26 cellular contexts compared by ENCODE assay signal in genomic region chr4:121677524-121677923, GRCh38.
"Had no signal": no experiment of that assay in that cellular context is flagged by ENCODE, and none has a peak within 500 bp of the region (broad histone marks: within the 10 kb centered on the region; RNA-seq: fewer than 3 reads in every experiment).

No MANE protein-coding gene starts in this region.

- H3K4me1 ChIP-seq: esophagus muscularis mucosa, foreskin keratinocyte, gastroesophageal sphincter, lower lobe of right lung, prostate gland, sigmoid colon, spleen, suprapubic skin, transverse colon, upper lobe of right lung, uterus had no signal

- H3K9me3 Mint-ChIP-seq: immature natural killer cell; naive thymus-derived CD8-positive, alpha-beta T cell; nephron progenitor cell; stimulated activated naive B cell treated with anti-CD40 and anti-IgM and Interleukin-4, amounts not matched to agents 10 μg/mL and 1 μg/mL and 100 μg/mL, for 72 hours; stimulated activated naive CD8-positive, alpha-beta T cell treated with anti-CD3 and anti-CD28 coated beads, Interleukin-15, Interleukin-2, amounts not matched to agents 100 ng/mL and 50 ng/mL, for 24 hours had no signal

- FAIRE-seq: keratinocyte had no signal

- H3K4me1 Mint-ChIP-seq: immature natural killer cell; naive thymus-derived CD8-positive, alpha-beta T cell; nephron progenitor cell; stimulated activated naive B cell treated with anti-CD40 and anti-IgM and Interleukin-4, amounts not matched to agents 10 μg/mL and 1 μg/mL and 100 μg/mL, for 72 hours had no signal

- H3K4me3 ChIP-seq: coronary artery, esophagus muscularis mucosa, gastroesophageal sphincter, heart left ventricle, lower lobe of right lung, prostate gland, right atrium auricular region, sigmoid colon, spleen, suprapubic skin, transverse colon, upper lobe of right lung, uterus had no signal

- H3K9me3 ChIP-seq: esophagus muscularis mucosa, gastroesophageal sphincter, heart left ventricle, lower lobe of right lung, prostate gland, right atrium auricular region, sigmoid colon, spleen, suprapubic skin, transverse colon, upper lobe of right lung, uterus had no signal

- H3K27me3 Mint-ChIP-seq: naive thymus-derived CD8-positive, alpha-beta T cell; stimulated activated naive B cell treated with anti-CD40 and anti-IgM and Interleukin-4, amounts not matched to agents 10 μg/mL and 1 μg/mL and 100 μg/mL, for 72 hours; stimulated activated naive CD8-positive, alpha-beta T cell treated with anti-CD3 and anti-CD28 coated beads, Interleukin-15, Interleukin-2, amounts not matched to agents 100 ng/mL and 50 ng/mL, for 24 hours had no signal

- ATAC-seq: foreskin keratinocyte; gastroesophageal sphincter; heart left ventricle; left ventricle myocardium superior; lower lobe of right lung; naive thymus-derived CD8-positive, alpha-beta T cell; stimulated activated naive B cell treated with anti-CD40 and anti-IgM and Interleukin-4, amounts not matched to agents 10 μg/mL and 1 μg/mL and 100 μg/mL, for 72 hours; upper lobe of right lung had no signal

- H3K4me3 Mint-ChIP-seq: immature natural killer cell; naive thymus-derived CD8-positive, alpha-beta T cell; nephron progenitor cell; stimulated activated naive B cell treated with anti-CD40 and anti-IgM and Interleukin-4, amounts not matched to agents 10 μg/mL and 1 μg/mL and 100 μg/mL, for 72 hours; stimulated activated naive CD8-positive, alpha-beta T cell treated with anti-CD3 and anti-CD28 coated beads, Interleukin-15, Interleukin-2, amounts not matched to agents 100 ng/mL and 50 ng/mL, for 24 hours had no signal

- H3K27me3 ChIP-seq: esophagus muscularis mucosa, foreskin keratinocyte, gastroesophageal sphincter, heart left ventricle, right atrium auricular region, sigmoid colon, spleen, suprapubic skin, transverse colon, upper lobe of right lung, uterus had no signal

- DNase-seq: dermis blood vessel endothelial cell; effector memory CD4-positive, alpha-beta T cell; foreskin keratinocyte; heart left ventricle; hippocampal formation; immature natural killer cell; left ventricle myocardium superior; lower lobe of right lung; naive thymus-derived CD8-positive, alpha-beta T cell; nephron progenitor cell; nucleus accumbens; sigmoid colon; spleen; stimulated activated CD4-positive, alpha-beta T cell treated with anti-CD3 and anti-CD28 coated beads, Interleukin-4, amount 100 ng/mL, for 4 hours; stimulated activated naive B cell treated with anti-CD40 and anti-IgM and Interleukin-4, amounts not matched to agents 10 μg/mL and 1 μg/mL and 100 μg/mL, for 72 hours; transverse colon; upper lobe of right lung; uterus had no signal

- H3K27ac ChIP-seq: coronary artery, esophagus muscularis mucosa, foreskin keratinocyte, gastroesophageal sphincter, heart left ventricle, lower lobe of right lung, prostate gland, right atrium auricular region, sigmoid colon, spleen, suprapubic skin, transverse colon, upper lobe of right lung, uterus had no signal

- H3K27ac Mint-ChIP-seq: immature natural killer cell; naive thymus-derived CD8-positive, alpha-beta T cell; stimulated activated naive B cell treated with anti-CD40 and anti-IgM and Interleukin-4, amounts not matched to agents 10 μg/mL and 1 μg/mL and 100 μg/mL, for 72 hours; stimulated activated naive CD8-positive, alpha-beta T cell treated with anti-CD3 and anti-CD28 coated beads, Interleukin-15, Interleukin-2, amounts not matched to agents 100 ng/mL and 50 ng/mL, for 24 hours had no signal
